ENCODE assay signal across 1 cellular context in genomic region chr13:23578411-23579071, GRCh38.
A peak's percentile ranks its signal among the peaks of the same experiment; 100 is the strongest.
TF ChIP-seq lines count a peak whose summit lies in the region.

No MANE protein-coding gene starts in this region.

TF ChIP-seq in HepG2, 621 proteins besides CTCF, POLR2A, EP300 and RAD21 (continued from another document and continues in another):
- TF ChIP-seq ZHX1 (CRISPR knock-in tag; IDR thresholded peaks at IDR 0.05; ENCODE audit: low read depth) (0 out of 2 replicates have a peak, but pooled peaks have one; percentile 71), KDM4B (CRISPR knock-in tag; IDR thresholded peaks at IDR 0.05) (peak; percentile 87; the same call in 1 of the 2 replicates), KLF16 (CRISPR knock-in tag; IDR thresholded peaks at IDR 0.05) (no peak), GMEB1 (CRISPR knock-in tag; IDR thresholded peaks at IDR 0.05; ENCODE audit: borderline replicate concordance) (no peak), GABPB1 (CRISPR knock-in tag; IDR thresholded peaks at IDR 0.05) (peak; percentile 81), MXI1 (IDR thresholded peaks at IDR 0.05; ENCODE audit: borderline replicate concordance, low read depth, low read length) (peak; percentile 55; the same call in 1 of the 3 replicates), SALL1 (CRISPR knock-in tag; IDR thresholded peaks at IDR 0.05) (peak; percentile 69), ZNF552 (CRISPR knock-in tag; IDR thresholded peaks at IDR 0.05; ENCODE audit: borderline replicate concordance) (peak; percentile 64; the same call in 1 of the 2 replicates), SKIL (CRISPR knock-in tag; IDR thresholded peaks at IDR 0.05; ENCODE audit: borderline replicate concordance) (peak; percentile 80), DNMT1 (CRISPR knock-in tag; IDR thresholded peaks at IDR 0.05) (peak; percentile 89; the same call in 1 of the 2 replicates), AKAP8 (CRISPR knock-in tag; IDR thresholded peaks at IDR 0.05) (no peak), ZNF138 (CRISPR knock-in tag; IDR thresholded peaks at IDR 0.05; ENCODE audit: low read depth) (no peak), ZSCAN12 (CRISPR knock-in tag; IDR thresholded peaks at IDR 0.05) (0 out of 2 replicates have a peak, but pooled peaks have one; percentile 50), ADNP (CRISPR knock-in tag; IDR thresholded peaks at IDR 0.05) (peak; percentile 57; the same call in 1 of the 2 replicates), ZNF615 (CRISPR knock-in tag; IDR thresholded peaks at IDR 0.05; ENCODE audit: borderline replicate concordance) (no peak), RARA (CRISPR knock-in tag; IDR thresholded peaks at IDR 0.05) (peak; percentile 19; the same call in 1 of the 2 replicates), ZNF253 (CRISPR knock-in tag; IDR thresholded peaks at IDR 0.05; ENCODE audit: borderline replicate concordance) (no peak), ZMYM4 (CRISPR knock-in tag; IDR thresholded peaks at IDR 0.05) (peak; percentile 75), PHF21A (CRISPR knock-in tag; IDR thresholded peaks at IDR 0.05) (peak; percentile 43), ZNF292 (CRISPR knock-in tag; IDR thresholded peaks at IDR 0.05; ENCODE audit: borderline replicate concordance, low read depth) (peak; percentile 74), AKNA (CRISPR knock-in tag; IDR thresholded peaks at IDR 0.05; ENCODE audit: borderline replicate concordance) (no peak), HOXA5 (CRISPR knock-in tag; IDR thresholded peaks at IDR 0.05) (peak; percentile 19; the same call in 1 of the 2 replicates), BORCS8-MEF2B (CRISPR knock-in tag; IDR thresholded peaks at IDR 0.05) (peak; percentile 58; the same call in 1 of the 2 replicates), MEIS2 (CRISPR knock-in tag; IDR thresholded peaks at IDR 0.05) (peak; percentile 67; the same call in 1 of the 2 replicates), RCOR2 (CRISPR knock-in tag; IDR thresholded peaks at IDR 0.05) (no peak), ZBED4 (CRISPR knock-in tag; IDR thresholded peaks at IDR 0.05; ENCODE audit: borderline replicate concordance) (no peak), ZNF367 (CRISPR knock-in tag; IDR thresholded peaks at IDR 0.05; ENCODE audit: borderline replicate concordance) (peak; percentile 53; the same call in 1 of the 2 replicates), ZNF724P (CRISPR knock-in tag; IDR thresholded peaks at IDR 0.05; ENCODE audit: borderline replicate concordance) (peak; percentile 64; the same call in 1 of the 2 replicates), CCDC6 (CRISPR knock-in tag; IDR thresholded peaks at IDR 0.05) (0 out of 2 replicates have a peak, but pooled peaks have one; percentile 10), ZNF3 (CRISPR knock-in tag; IDR thresholded peaks at IDR 0.05) (no peak), SPEN (CRISPR knock-in tag; IDR thresholded peaks at IDR 0.05; ENCODE audit: low read depth) (peak; percentile 46), TFDP2 (CRISPR knock-in tag; IDR thresholded peaks at IDR 0.05) (peak; percentile 36; the same call in 1 of the 2 replicates), ELF1 (CRISPR knock-in tag; IDR thresholded peaks at IDR 0.05) (peak; percentile 29; the same call in 1 of the 2 replicates), GATAD2A (CRISPR knock-in tag; IDR thresholded peaks at IDR 0.05) (peak; percentile 74), CHCHD3 (CRISPR knock-in tag; IDR thresholded peaks at IDR 0.05) (no peak), ZNF768 (CRISPR knock-in tag; IDR thresholded peaks at IDR 0.05) (peak; percentile 69; the same call in 1 of the 2 replicates), HOXA7 (CRISPR knock-in tag; IDR thresholded peaks at IDR 0.05) (no peak), IRF9 (CRISPR knock-in tag; IDR thresholded peaks at IDR 0.05; ENCODE audit: borderline replicate concordance) (0 out of 2 replicates have a peak, but pooled peaks have one; percentile 35), ZNF343 (CRISPR knock-in tag; IDR thresholded peaks at IDR 0.05) (0 out of 2 replicates have a peak, but pooled peaks have one; percentile 31), JARID2 (CRISPR knock-in tag; IDR thresholded peaks at IDR 0.05; ENCODE audit: insufficient replicate concordance) (no peak), CSRNP1 (CRISPR knock-in tag; IDR thresholded peaks at IDR 0.05) (peak; percentile 7; the same call in 1 of the 2 replicates)
